In the genomic region with DNA sequence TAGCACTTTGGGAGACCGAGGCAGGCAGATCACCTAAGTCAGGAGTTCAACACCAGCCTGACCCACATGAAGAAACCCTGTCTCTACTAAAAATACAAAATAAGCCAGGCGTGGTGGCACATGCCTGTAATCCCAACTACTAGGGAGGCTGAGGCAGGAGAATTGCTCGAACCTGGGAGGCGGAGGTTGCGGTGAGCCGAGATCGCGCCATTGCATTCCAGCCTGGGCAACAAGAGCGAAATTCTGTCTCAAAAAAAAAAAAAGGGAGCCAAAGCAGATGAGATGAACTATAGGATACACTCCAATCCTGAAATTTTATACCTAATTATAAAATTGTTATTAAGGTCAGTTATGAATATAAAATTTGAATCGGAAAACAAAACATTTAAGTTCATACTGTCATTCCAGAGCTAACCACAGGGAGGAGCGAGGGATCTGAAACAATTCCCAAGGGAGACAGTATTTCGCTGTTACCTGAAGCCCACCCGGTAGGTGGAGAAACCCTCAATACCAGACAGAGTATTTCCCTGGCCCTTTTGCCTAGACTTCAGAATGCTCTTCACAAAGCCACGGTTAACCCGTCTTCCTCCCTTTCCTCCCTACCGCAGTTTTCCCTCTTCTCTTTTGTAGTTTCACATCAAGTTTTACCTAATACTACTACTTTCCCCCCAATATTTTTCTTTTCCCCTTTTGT, we compare ENCODE assay signal across 6 cellular contexts. TPM values are rescaled to one million over a fixed set of nuclear protein-coding genes. Genes with fewer than 3 reads are reported as not detected.
DNase-seq lines count a peak whose midpoint lies in the region; ATAC-seq and TF ChIP-seq lines count a peak whose summit lies in the region.

No MANE protein-coding gene starts in this region.

- H3K36me3 ChIP-seq in left ventricle myocardium inferior (peaks cover 4% of the 10 kb centered on the region), thoracic aorta (peaks cover 5% of the 10 kb centered on the region)

- no peak for ATAC-seq in Right ventricle myocardium superior (ENCODE audit: poor library complexity)
- no peak for ATAC-seq in thoracic aorta (ENCODE audit: insufficient number of reproducible peaks, low FRiP score, low read depth)
- no peak for ATAC-seq in HG02885 (IDR thresholded peaks at IDR 0.05; ENCODE audit: poor library complexity, unreplicated experiment)

- H3K27ac ChIP-seq in left ventricle myocardium inferior (replicated peaks) (no peak overlapping the region), thoracic aorta (no peak overlapping the region)

- H3K4me3 ChIP-seq in left ventricle myocardium inferior: peak overlapping the region; percentile 98
- peak overlapping the region; percentile 85 for H3K4me3 ChIP-seq in thoracic aorta

- intact Hi-C loops in left ventricle myocardium inferior (cut with micrococcal nuclease) (no loop called here), Right ventricle myocardium superior (cut with DNase I) (no loop called here)

- no peaks in the 10 kb centered on the region for H3K9me3 ChIP-seq in left ventricle myocardium inferior (replicated peaks)
- no peaks in the 10 kb centered on the region for H3K9me3 ChIP-seq in thoracic aorta

- peaks cover 45% of the 10 kb centered on the region for H3K4me1 ChIP-seq in left ventricle myocardium inferior
- peaks cover 13 to 18% of the 10 kb centered on the region in 2 donors for H3K4me1 ChIP-seq in thoracic aorta (ENCODE audit: control insufficient read depth in 1 of 2, low read depth in 2 of 2)

- H3K27me3 ChIP-seq in left ventricle myocardium inferior (ENCODE audit: low read depth): no peaks in the 10 kb centered on the region
- no peaks in the 10 kb centered on the region for H3K27me3 ChIP-seq in thoracic aorta (replicated peaks; ENCODE audit: insufficient read depth)

- TF ChIP-seq CTCF in left ventricle myocardium inferior (IDR thresholded peaks at IDR 0.05; ENCODE audit: borderline replicate concordance) (peak; percentile 60), thoracic aorta (IDR thresholded peaks at IDR 0.05) (peak; percentile 52)

- DNase-seq in left ventricle myocardium inferior (no peak), Right ventricle myocardium superior (no peak), RKO (ENCODE audit: low spot score) (peak; percentile 78), germinal center (ENCODE audit: low spot score) (peak; percentile 33), thoracic aorta (ENCODE audit: low spot score) (no peak)

RNA-seq across cellular contexts. Expression of a gene that starts 1.4 kb away (rescaled TPM):
- total RNA-seq in left ventricle myocardium inferior (34.4 TPM), Right ventricle myocardium superior (34.3 TPM), thoracic aorta (10 to 100 TPM; 50.2 to 50.4 TPM)

RNA-seq across cellular contexts. Expression of a gene that starts 20.5 kb away (rescaled TPM):
- total RNA-seq in left ventricle myocardium inferior (52.5 TPM), Right ventricle myocardium superior (50.8 TPM), thoracic aorta (10 to 100 TPM; 61.5 to 77.7 TPM)

RNA-seq across cellular contexts. Expression of a gene that starts 27.4 kb away (rescaled TPM):
- 6.7 TPM for total RNA-seq in left ventricle myocardium inferior
- 6.0 TPM for total RNA-seq in Right ventricle myocardium superior
- total RNA-seq in thoracic aorta: 10 to 100 TPM; 10.7 to 10.9 TPM

RNA-seq across cellular contexts. Expression of a gene that starts 34.2 kb away (rescaled TPM):
- total RNA-seq in left ventricle myocardium inferior (0.63 TPM), Right ventricle myocardium superior (0.24 TPM), thoracic aorta (under 1 TPM in 1 of 2 donors, not detected in 1; 0.68 TPM)

RNA-seq across cellular contexts. Expression of a gene that starts 37.5 kb away (rescaled TPM):
- total RNA-seq in left ventricle myocardium inferior (58.9 TPM), Right ventricle myocardium superior (55.6 TPM), thoracic aorta (100 to 1,000 TPM in 1 of 2 donors, 10 to 100 TPM in 1; 84.4 to 133 TPM)

Comparison
In these comparisons a context has a peak if more than half of its experiments do, and no peak if none do; other contexts are left out.
1. DNase-seq: peak in RKO (single experiment) and germinal center (single experiment); none in left ventricle myocardium inferior (single experiment), Right ventricle myocardium superior (single experiment) and thoracic aorta (single experiment).